ENCODE assay signal across 24 cellular contexts in genomic region chr18:68703326-68703725, GRCh38.
"Had no signal": no experiment of that assay in that cellular context is flagged by ENCODE, and none has a peak within 500 bp of the region (broad histone marks: within the 10 kb centered on the region; RNA-seq: fewer than 3 reads in every experiment).

No MANE protein-coding gene starts in this region.

- ATAC-seq: activated CD4-positive, alpha-beta T cell treated with anti-CD3 and anti-CD28 coated beads for 36 hours; gastroesophageal sphincter; left cardiac atrium; left ventricle myocardium superior; naive thymus-derived CD8-positive, alpha-beta T cell had no signal

- H3K4me1 Mint-ChIP-seq: neural progenitor cell had no signal

- H3K27me3 Mint-ChIP-seq: activated CD4-positive, alpha-beta T cell treated with anti-CD3 and anti-CD28 coated beads for 36 hours; activated naive CD8-positive, alpha-beta T cell treated with anti-CD3 and anti-CD28 coated beads, Interleukin-2, amount 10 ng/mL, durations not matched to agents 7 days and 5 days; naive thymus-derived CD8-positive, alpha-beta T cell had no signal

- H3K27ac Mint-ChIP-seq: activated CD4-positive, alpha-beta T cell treated with anti-CD3 and anti-CD28 coated beads for 36 hours; activated naive CD4-positive, alpha-beta T cell treated with anti-CD3 and anti-CD28 coated beads for 36 hours; activated naive CD8-positive, alpha-beta T cell treated with anti-CD3 and anti-CD28 coated beads, Interleukin-2, amount 10 ng/mL, durations not matched to agents 7 days and 5 days; activated T-helper 1 cell treated with anti-CD3 and anti-CD28 coated beads, Interleukin-12 subunit alpha, Interleukin-12 subunit beta, Interleukin-2, Interleukin-4 antibody, amounts not matched to agents 30 ng/mL and 10 ng/mL and 1 ng/mL, durations not matched to agents 14 hours and 24 hours and 36 hours; neural progenitor cell had no signal

- H3K4me3 Mint-ChIP-seq: activated CD4-positive, alpha-beta T cell treated with anti-CD3 and anti-CD28 coated beads for 36 hours; activated naive CD4-positive, alpha-beta T cell treated with anti-CD3 and anti-CD28 coated beads for 36 hours; activated naive CD8-positive, alpha-beta T cell treated with anti-CD3 and anti-CD28 coated beads, Interleukin-2, amount 10 ng/mL, durations not matched to agents 7 days and 5 days; activated T-helper 1 cell treated with anti-CD3 and anti-CD28 coated beads, Interleukin-12 subunit alpha, Interleukin-12 subunit beta, Interleukin-2, Interleukin-4 antibody, amounts not matched to agents 30 ng/mL and 10 ng/mL and 1 ng/mL, durations not matched to agents 14 hours and 24 hours and 36 hours; naive thymus-derived CD8-positive, alpha-beta T cell; neural progenitor cell had no signal

- H3K9me3 Mint-ChIP-seq: activated naive CD4-positive, alpha-beta T cell treated with anti-CD3 and anti-CD28 coated beads for 36 hours; activated naive CD8-positive, alpha-beta T cell treated with anti-CD3 and anti-CD28 coated beads, Interleukin-2, amount 10 ng/mL, durations not matched to agents 7 days and 5 days; activated T-helper 1 cell treated with anti-CD3 and anti-CD28 coated beads, Interleukin-12 subunit alpha, Interleukin-12 subunit beta, Interleukin-2, Interleukin-4 antibody, amounts not matched to agents 30 ng/mL and 10 ng/mL and 1 ng/mL, durations not matched to agents 14 hours and 24 hours and 36 hours; naive thymus-derived CD8-positive, alpha-beta T cell; neural progenitor cell had no signal

- DNase-seq: activated CD4-positive, alpha-beta T cell treated with anti-CD3 and anti-CD28 coated beads for 36 hours; activated CD4-positive, CD25-positive, alpha-beta regulatory T cell; activated CD8-positive, alpha-beta memory T cell treated with anti-CD3 and anti-CD28 coated beads for 24 hours; activated effector memory CD4-positive, alpha-beta T cell treated with anti-CD3 and anti-CD28 coated beads, Interleukin-2, amount 50 U/mL, for 16 hours; activated naive CD4-positive, alpha-beta T cell treated with anti-CD3 and anti-CD28 coated beads for 36 hours; activated naive CD8-positive, alpha-beta T cell treated with anti-CD3 and anti-CD28 coated beads, Interleukin-2, amount 10 ng/mL, durations not matched to agents 7 days and 5 days; amygdala; caudate nucleus; cortex of kidney; hippocampal formation; left cardiac atrium; left ventricle myocardium superior; mammary epithelial cell; naive thymus-derived CD8-positive, alpha-beta T cell; right cardiac atrium; stimulated activated CD4-positive, alpha-beta T cell treated with anti-CD3 and anti-CD28 coated beads, Interleukin-15, amount 100 ng/mL, for 24 hours; stimulated activated CD4-positive, alpha-beta T cell treated with anti-CD3 and anti-CD28 coated beads, Interleukin-2, amount 100 ng/mL, for 24 hours; stimulated activated naive CD4-positive, alpha-beta T cell treated with Interleukin-2 at 50 U/mL for 16 hours; T-helper 1 cell; transverse colon had no signal

- H3K9me3 ChIP-seq: esophagus muscularis mucosa, gastroesophageal sphincter, transverse colon had no signal
